In genomic region chr11:10514210-10514609, GRCh38 we compare ENCODE assay signal across 11 cellular contexts. TPM values are rescaled to one million over a fixed set of nuclear protein-coding genes. Genes with fewer than 3 reads are reported as not detected.
DNase-seq lines count a peak whose midpoint lies in the region; ATAC-seq, FAIRE-seq and TF ChIP-seq lines count a peak whose summit lies in the region.
"Had no signal": no experiment of that assay in that cellular context is flagged by ENCODE, and none has a peak within 500 bp of the region (broad histone marks: within the 10 kb centered on the region; RNA-seq: fewer than 3 reads in every experiment).

No MANE protein-coding gene starts in this region.

- no peaks in the 10 kb centered on the region for H3K9me3 Mint-ChIP-seq in endothelial cell (ENCODE audit: unreplicated experiment)
- H3K9me3 Mint-ChIP-seq: activated CD4-positive, alpha-beta memory T cell treated with anti-CD3 and anti-CD28 coated beads for 36 hours; dendritic cell treated with granulocyte-macrophage colony-stimulating factor and Interleukin-4, amounts not matched to agents 40 ng/mL and 50 ng/mL, for 4 days had no signal

- no peaks in the 10 kb centered on the region for H3K4me1 ChIP-seq in OCI-LY7 (ENCODE audit: insufficient read depth, low read length, poor library complexity, severe bottlenecking)

- no peak for ATAC-seq in GM18519 (IDR thresholded peaks at IDR 0.05; ENCODE audit: low FRiP score, unreplicated experiment)

- H3K4me1 Mint-ChIP-seq in endothelial cell (ENCODE audit: unreplicated experiment) = peaks cover 3% of the 10 kb centered on the region

- peak; percentile 66 for DNase-seq in ELR (ENCODE audit: low read depth)
- DNase-seq in OCI-LY7 (ENCODE audit: low spot score) = peak; percentile 11
- no peak for DNase-seq in endothelial cell (ENCODE audit: low spot score)
- DNase-seq in renal cortical epithelial cell (ENCODE audit: low read depth) = peak; percentile 9
- no peak for DNase-seq in HTR-8/SVneo (ENCODE audit: insufficient read length, low spot score)
- DNase-seq in NCI-H774 (lab: John Stamatoyannopoulos, UW) = no peak
- DNase-seq: activated CD4-positive, alpha-beta memory T cell treated with anti-CD3 and anti-CD28 coated beads for 36 hours; mesendoderm; NK-92 treated with Interleukin-12 subunit alpha and Interleukin-12 subunit beta, amount 100 ng/mL, for 24 hours had no signal

- no peak overlapping the region for H3K4me2 ChIP-seq in OCI-LY7 (ENCODE audit: low read length)

- H3K36me3 Mint-ChIP-seq in endothelial cell (ENCODE audit: low read depth, unreplicated experiment) = no peaks in the 10 kb centered on the region

- H3K79me2 ChIP-seq in OCI-LY7 (ENCODE audit: insufficient read depth, low read depth, low read length) = no peaks in the 10 kb centered on the region

- H2AFZ ChIP-seq in OCI-LY7 (ENCODE audit: low read length) = no peak overlapping the region

- H3K4me3 Mint-ChIP-seq in endothelial cell (ENCODE audit: unreplicated experiment) = no peak overlapping the region
- H3K4me3 Mint-ChIP-seq: activated CD4-positive, alpha-beta memory T cell treated with anti-CD3 and anti-CD28 coated beads for 36 hours; dendritic cell treated with granulocyte-macrophage colony-stimulating factor and Interleukin-4, amounts not matched to agents 40 ng/mL and 50 ng/mL, for 4 days had no signal

- H3K36me3 ChIP-seq in OCI-LY7 (ENCODE audit: insufficient read depth, low read length) = peaks cover 24% of the 10 kb centered on the region

- no peaks in the 10 kb centered on the region for H4K20me1 ChIP-seq in OCI-LY7 (ENCODE audit: insufficient read depth, low read length)

- no peak for FAIRE-seq in HTR-8/SVneo (lab: Jason Lieb, UNC)

- peak; percentile 70 for TF ChIP-seq CTCF in OCI-LY7 (conservative IDR thresholded peaks at IDR 0.05; ENCODE audit: low read length)
- peak; percentile 57 for TF ChIP-seq CTCF in endothelial cell (IDR thresholded peaks at IDR 0.05; ENCODE audit: unreplicated experiment)

- intact Hi-C loops in OCI-LY7 (cut with micrococcal nuclease; ENCODE audit: unreplicated experiment) = no loop called here

- CTCF ChIA-PET in OCI-LY7 (lab: Charles Lee; ENCODE audit: unreplicated experiment) = no interaction called here

- POLR2A ChIA-PET in OCI-LY7 (lab: Charles Lee) = no interaction called here

- H3K27ac Mint-ChIP-seq in endothelial cell (ENCODE audit: unreplicated experiment) = no peak overlapping the region
- H3K27ac Mint-ChIP-seq: activated CD4-positive, alpha-beta memory T cell treated with anti-CD3 and anti-CD28 coated beads for 36 hours; dendritic cell treated with granulocyte-macrophage colony-stimulating factor and Interleukin-4, amounts not matched to agents 40 ng/mL and 50 ng/mL, for 4 days had no signal

- BruUV-seq in OCI-LY7 (replicated peaks; lab: Mats Ljungman, UMichigan) = no TSS peak

- no peak overlapping the region for H3K4me3 ChIP-seq in OCI-LY7 (ENCODE audit: low read depth, low read length, poor library complexity, severe bottlenecking)

- no peaks in the 10 kb centered on the region for H3K27me3 Mint-ChIP-seq in endothelial cell (ENCODE audit: unreplicated experiment)
- H3K27me3 Mint-ChIP-seq: activated CD4-positive, alpha-beta memory T cell treated with anti-CD3 and anti-CD28 coated beads for 36 hours; dendritic cell treated with granulocyte-macrophage colony-stimulating factor and Interleukin-4, amounts not matched to agents 40 ng/mL and 50 ng/mL, for 4 days had no signal

- H3K9me2 ChIP-seq in OCI-LY7 (ENCODE audit: insufficient read depth, low read length) = no peaks in the 10 kb centered on the region

- H3K9me3 ChIP-seq in OCI-LY7 (ENCODE audit: low read length) = no peaks in the 10 kb centered on the region

- H3K27ac ChIP-seq in OCI-LY7 (ENCODE audit: low read depth, low read length, poor library complexity, severe bottlenecking) = no peak overlapping the region

RNA-seq across cellular contexts. Expression of gene RNF141, which starts 26.8 kb away (rescaled TPM):
- total RNA-seq in OCI-LY7 (2014; rRNA removed; shearing (Covaris generic)) = 8.2 and 9.2 TPM in 2 replicates
- total RNA-seq in OCI-LY7 (2022) (18.5 and 20.1 TPM in 2 replicates), endothelial cell (ENCODE audit: unreplicated experiment) (32.8 TPM), renal cortical epithelial cell (41.7 and 42.9 TPM in 2 replicates)

RNA-seq across cellular contexts. Expression of gene LYVE1, which starts 54.3 kb away (rescaled TPM):
- total RNA-seq in OCI-LY7 (2014; rRNA removed; shearing (Covaris generic)) = not detected in 2 replicates
- not detected in 2 replicates for total RNA-seq in OCI-LY7 (2022)
- not detected for total RNA-seq in endothelial cell (ENCODE audit: unreplicated experiment)
- 0.05 and 0.17 TPM in 2 replicates for total RNA-seq in renal cortical epithelial cell
- total RNA-seq: activated CD4-positive, alpha-beta memory T cell treated with anti-CD3 and anti-CD28 coated beads for 36 hours had no signal

RNA-seq across cellular contexts. Expression of gene AMPD3, which starts 59.1 kb away (rescaled TPM):
- total RNA-seq in OCI-LY7 (2014; rRNA removed; shearing (Covaris generic)) = 9.4 and 13.5 TPM in 2 replicates
- 17.0 and 25.6 TPM in 2 replicates for total RNA-seq in OCI-LY7 (2022)
- 23.2 TPM for total RNA-seq in endothelial cell (ENCODE audit: unreplicated experiment)
- 6.7 and 6.8 TPM in 2 replicates for total RNA-seq in renal cortical epithelial cell

Comparison
In these comparisons a context has a peak if more than half of its experiments do, and no peak if none do; other contexts are left out.
1. DNase-seq: peak in ELR (single experiment), OCI-LY7 (single experiment) and renal cortical epithelial cell (single experiment); none in endothelial cell (single experiment), HTR-8/SVneo (single experiment) and NCI-H774 (single experiment).